In the genomic region with DNA sequence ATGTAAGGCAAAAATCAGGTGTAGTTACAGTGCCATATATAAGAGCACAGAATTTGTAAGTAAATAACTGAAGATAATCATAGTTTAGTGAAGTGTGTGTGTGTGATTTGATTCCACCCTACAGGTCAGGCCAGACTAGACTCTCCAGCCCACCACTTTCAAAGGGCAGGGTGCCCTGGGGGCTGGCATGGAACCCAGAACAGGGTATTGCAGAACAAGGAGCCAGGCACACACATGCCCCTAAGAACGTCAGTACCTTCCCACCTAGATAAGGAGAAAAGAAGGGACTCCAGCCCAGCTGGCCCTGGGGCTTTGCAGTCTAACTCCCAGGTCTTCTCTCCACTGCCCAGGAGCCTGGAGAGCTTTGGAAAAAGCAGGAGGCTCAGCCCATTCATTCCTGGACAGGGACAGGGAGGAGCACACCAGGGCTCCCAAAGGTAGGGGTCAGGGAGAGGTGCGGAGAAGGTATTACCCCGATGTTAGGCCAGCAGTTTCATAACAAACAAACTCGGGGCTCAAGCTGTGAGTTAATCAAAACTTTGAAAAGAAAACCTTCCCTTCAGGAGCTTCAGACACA, we compare ENCODE assay signal across 1 cellular context.
TF ChIP-seq lines count a peak whose summit lies in the region.

No MANE protein-coding gene starts in this region.

TF ChIP-seq in SK-N-SH, 30 proteins besides CTCF, POLR2A, EP300 and RAD21 (continued from another document):
- no peak for TF ChIP-seq GATA2 (CRISPR knock-in tag; IDR thresholded peaks at IDR 0.05)
- TF ChIP-seq FOXJ3 (CRISPR knock-in tag; IDR thresholded peaks at IDR 0.05) = no peak
TF ChIP-seq in SK-N-SH: peak in this region for 0.
